Comparison of ENCODE assay signal across 16 cellular contexts in the genomic region with DNA sequence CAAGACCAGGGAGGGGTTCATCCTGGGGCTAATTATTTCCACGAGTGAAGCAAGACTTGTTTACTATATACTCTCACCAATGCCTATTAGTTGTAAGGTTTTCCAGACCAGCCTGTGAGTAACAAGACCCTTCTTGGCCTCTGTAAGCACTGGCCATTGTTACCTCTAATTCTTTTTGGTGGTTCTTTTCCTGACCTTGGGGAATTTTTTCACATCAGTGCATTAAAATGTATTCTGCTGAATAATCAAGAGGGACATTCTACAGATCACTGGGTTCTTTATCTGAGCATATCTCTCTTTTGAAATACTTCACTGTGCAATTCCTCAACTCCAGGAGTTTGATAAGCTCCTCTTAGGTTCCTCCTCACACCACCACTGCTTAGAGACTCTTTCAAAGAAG.
DNase-seq lines count a peak whose midpoint lies in the region; TF ChIP-seq lines count a peak whose summit lies in the region.
"Had no signal": no experiment of that assay in that cellular context is flagged by ENCODE, and none has a peak within 500 bp of the region (broad histone marks: within the 10 kb centered on the region; RNA-seq: fewer than 3 reads in every experiment).

No MANE protein-coding gene starts in this region.

- WGBS in tibial nerve, 2 donors = 46 to 68% methylated on average over 1 of the region's 1 CpG

- no peak for TF ChIP-seq EP300 in tibial nerve (IDR thresholded peaks at IDR 0.05)

- DNase-seq in NCI-H226 = peak; percentile 52
- peak; percentile 35 for DNase-seq in fibroblast of the aortic adventitia (ENCODE audit: low read depth)
- DNase-seq in renal cortical epithelial cell (ENCODE audit: low read depth) = peak; percentile 31
- DNase-seq in ecto neural progenitor cell (ENCODE audit: low spot score) = no peak
- no peak for DNase-seq in tibial nerve (ENCODE audit: low spot score in 2 of 2)
- DNase-seq: AML-193; Caco-2; Calu3; CD4-positive, alpha-beta T cell; CD8-positive, alpha-beta T cell; DMS79 treated with DMSO at 0.1 percent for 48 hours; GF-D8 had no signal

- TF ChIP-seq CTCF in fibroblast of the aortic adventitia (IDR thresholded peaks at IDR 0.05; ENCODE audit: insufficient read depth, low read length) (no peak), tibial nerve (IDR thresholded peaks at IDR 0.05) (no peak)

- H3K27ac ChIP-seq in tibial nerve = no peak overlapping the region
- H3K27ac ChIP-seq: 22Rv1; A549; BLaER1 treated with 17β-estradiol and CSF1 and Interleukin-3, amounts not matched to agents 10 nM and 100 nM; C4-2B had no signal

- H3K4me3 ChIP-seq in fibroblast of the aortic adventitia (ENCODE audit: low read depth, low read length) (no peak overlapping the region), tibial nerve (no peak overlapping the region)
- H3K4me3 ChIP-seq: A549; BLaER1 treated with 17β-estradiol and CSF1 and Interleukin-3, amounts not matched to agents 10 nM and 100 nM had no signal

- H3K27me3 ChIP-seq in tibial nerve = no peaks in the 10 kb centered on the region
- H3K27me3 ChIP-seq: BLaER1 treated with 17β-estradiol and CSF1 and Interleukin-3, amounts not matched to agents 10 nM and 100 nM had no signal

- no peak for TF ChIP-seq POLR2A in tibial nerve (IDR thresholded peaks at IDR 0.05)

- no peaks in the 10 kb centered on the region for H3K4me1 ChIP-seq in tibial nerve
- H3K4me1 ChIP-seq: A549, Caco-2 had no signal

- H3K9me3 ChIP-seq in tibial nerve = peaks cover 0 to 29% (median 0%) of the 10 kb centered on the region in 4 donors
- H3K9me3 ChIP-seq: A549, Caco-2 had no signal

- H3K36me3 ChIP-seq in tibial nerve = no peaks in the 10 kb centered on the region
- H3K36me3 ChIP-seq: BLaER1 treated with 17β-estradiol and CSF1 and Interleukin-3, amounts not matched to agents 10 nM and 100 nM had no signal

Comparison
In these comparisons a context has a peak if more than half of its experiments do, and no peak if none do; other contexts are left out.
1. DNase-seq: peak in NCI-H226 (single experiment), fibroblast of the aortic adventitia (single experiment) and renal cortical epithelial cell (single experiment); none in ecto neural progenitor cell (single experiment) and tibial nerve (0 of 2).